ENCODE assay signal across 8 cellular contexts in genomic region chr16:31108035-31108793, GRCh38. TPM values are rescaled to one million over a fixed set of nuclear protein-coding genes. Genes with fewer than 3 reads are reported as not detected.
DNase-seq lines count a peak whose midpoint lies in the region; ATAC-seq and TF ChIP-seq lines count a peak whose summit lies in the region.

Gene BCKDK, plus strand, starts transcription at chr16:31108386. Its CDS starts 838 bp downstream, at chr16:31109224.

- TF ChIP-seq CTCF in coronary artery (IDR thresholded peaks at IDR 0.05) = no peak

- peak within 1 kb of the TSS; percentile 76 for H3K4me3 ChIP-seq in coronary artery

- DNase-seq in AG08395 (ENCODE audit: low spot score) = peak; percentile 85
- DNase-seq in NCI-H460 (ENCODE audit: extremely low read depth, low read depth) = peak; percentile 65
- peak; percentile 86 for DNase-seq in activated CD4-positive, alpha-beta T cell treated with anti-CD3 and anti-CD28 coated beads for 48 hours
- DNase-seq in coronary artery (ENCODE audit: low spot score) = no peak
- peak; percentile 85 for DNase-seq in left kidney (ENCODE audit: low read depth, low spot score)
- peak; percentile 78 to 86 for DNase-seq in stimulated activated CD4-positive, alpha-beta T cell treated with anti-CD3 and anti-CD28 coated beads, Interleukin-2, amount 100 ng/mL, for 24 hours

- H3K27ac ChIP-seq in coronary artery = peak within 1 kb of the TSS; percentile 83 to 87

- ATAC-seq in GM18867 (IDR thresholded peaks at IDR 0.05; ENCODE audit: unreplicated experiment) (peak; percentile 73), HG03103 (IDR thresholded peaks at IDR 0.05; ENCODE audit: low read depth, unreplicated experiment) (peak; percentile 65)

RNA-seq across cellular contexts. Expression of gene BCKDK, which starts in this region (rescaled TPM):
- 24.0 and 26.9 TPM in 2 replicates for total RNA-seq in NCI-H460 (2014; rRNA removed; shearing (Covaris generic))
- 29.3 and 29.4 TPM in 2 replicates for polyA plus RNA-seq in NCI-H460 (2014; cell fraction: nucleus; rRNA removed)
